Comparison of ENCODE assay signal across 26 cellular contexts in the genomic region with DNA sequence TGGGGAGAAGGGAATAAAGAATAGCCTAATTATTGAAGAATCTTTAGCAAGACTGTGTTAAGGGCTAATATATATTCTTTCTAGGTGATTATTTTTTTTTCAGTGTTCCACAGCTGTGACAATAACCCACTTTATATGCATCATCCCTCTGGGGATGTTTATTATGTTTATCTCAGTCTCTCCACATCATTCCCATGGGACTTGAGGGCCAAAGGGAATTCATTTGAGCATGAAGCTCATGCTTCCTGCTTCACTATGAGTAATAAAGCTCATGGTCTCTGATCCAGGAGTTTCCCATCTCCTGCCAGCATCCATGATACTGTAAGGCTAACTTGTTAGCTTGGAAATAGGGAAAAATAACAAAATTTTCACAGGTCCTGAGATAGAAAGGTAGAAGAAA.
DNase-seq lines count a peak whose midpoint lies in the region; ATAC-seq and TF ChIP-seq lines count a peak whose summit lies in the region.
"Had no signal": no experiment of that assay in that cellular context is flagged by ENCODE, and none has a peak within 500 bp of the region (broad histone marks: within the 10 kb centered on the region; RNA-seq: fewer than 3 reads in every experiment).

No MANE protein-coding gene starts in this region.

- H4K8ac ChIP-seq in mesenchymal stem cell (ENCODE audit: low read length), result no peak overlapping the region

- peak; percentile 4 for TF ChIP-seq CTCF in GM20000 (IDR thresholded peaks at IDR 0.05; ENCODE audit: extremely low read depth, missing control alignments)

- H3K9me3 ChIP-seq in BLaER1, result peaks cover 6% of the 10 kb centered on the region
- H3K9me3 ChIP-seq in mesenchymal stem cell (ENCODE audit: control insufficient read depth, low read length), result no peaks in the 10 kb centered on the region
- H3K9me3 ChIP-seq in effector memory CD4-positive, alpha-beta T cell (ENCODE audit: control insufficient read depth, low read length), result no peaks in the 10 kb centered on the region
- H3K9me3 ChIP-seq: A549, SJSA1 had no signal

- H3K14ac ChIP-seq in mesenchymal stem cell (ENCODE audit: low read length in 2 of 2), result no peak overlapping the region

- H3K79me1 ChIP-seq in mesenchymal stem cell (replicated peaks; ENCODE audit: low read length, poor library complexity, severe bottlenecking), result no peaks in the 10 kb centered on the region

- no peak overlapping the region for H3K18ac ChIP-seq in mesenchymal stem cell (ENCODE audit: low read depth in 1 of 2, low read length in 2 of 2)

- H2AFZ ChIP-seq in mesenchymal stem cell (ENCODE audit: low read depth, low read length), result no peak overlapping the region

- no peak overlapping the region for H2BK15ac ChIP-seq in mesenchymal stem cell (ENCODE audit: low read depth, poor library complexity, severe bottlenecking)

- H3K4me2 ChIP-seq in BLaER1 (peak overlapping the region; percentile 59), mesenchymal stem cell (ENCODE audit: low read length, poor library complexity, severe bottlenecking) (no peak overlapping the region)
- H3K4me2 ChIP-seq: A549 had no signal

- H4K91ac ChIP-seq in mesenchymal stem cell (ENCODE audit: low read length), result no peak overlapping the region

- no peak overlapping the region for H2AK5ac ChIP-seq in mesenchymal stem cell (ENCODE audit: low read length, severe bottlenecking)

- DNase-seq in GM20000 (ENCODE audit: low spot score) (no peak), NCI-H69 (lab: John Stamatoyannopoulos, UW) (peak; percentile 12), mesenchymal stem cell (peak; percentile 20)
- DNase-seq in effector memory CD4-positive, alpha-beta T cell, result no peak
- DNase-seq in stimulated activated CD4-positive, alpha-beta T cell treated with anti-CD3 and anti-CD28 coated beads, Interleukin-15, amount 100 ng/mL, for 24 hours, result no peak
- DNase-seq: CD8-positive, alpha-beta memory T cell; DMS 273 treated with DMSO at 0.1 percent for 48 hours; DND-41; H7; Kasumi-1; MM.1S; NCI-H1048; NCI-H1417; NCI-H1694; NCI-H2029 treated with DMSO at 0.1 percent for 48 hours; NCI-H2171; NCI-H226; NCI-H510A; NCI-H748 treated with DMSO at 0.1 percent for 48 hours; Right ventricle myocardium superior; RPMI8226 had no signal

- H3K27me3 ChIP-seq in BLaER1, result no peaks in the 10 kb centered on the region
- no peaks in the 10 kb centered on the region for H3K27me3 ChIP-seq in mesenchymal stem cell (ENCODE audit: control insufficient read depth in 1 of 2, insufficient read depth in 1 of 2, low read length in 2 of 2)
- no peaks in the 10 kb centered on the region for H3K27me3 ChIP-seq in effector memory CD4-positive, alpha-beta T cell (replicated peaks; ENCODE audit: control insufficient read depth, insufficient read depth, low read length, poor library complexity, severe bottlenecking)
- H3K27me3 ChIP-seq: SJSA1 had no signal

- H3K23ac ChIP-seq in mesenchymal stem cell (ENCODE audit: low read length in 2 of 2), result no peak overlapping the region

- H4K20me1 ChIP-seq in BLaER1, result no peaks in the 10 kb centered on the region

- no peak overlapping the region for H2BK12ac ChIP-seq in mesenchymal stem cell (ENCODE audit: low read length in 2 of 2)

- no peaks in the 10 kb centered on the region for H3K36me3 ChIP-seq in BLaER1
- H3K36me3 ChIP-seq in mesenchymal stem cell (ENCODE audit: control insufficient read depth in 1 of 2, insufficient read depth in 2 of 2, low read depth in 1 of 2, low read length in 2 of 2), result no peaks in the 10 kb centered on the region
- no peaks in the 10 kb centered on the region for H3K36me3 ChIP-seq in effector memory CD4-positive, alpha-beta T cell (ENCODE audit: control insufficient read depth, insufficient read depth, low read length)
- H3K36me3 ChIP-seq: SJSA1 had no signal

- ATAC-seq in HG02970 (IDR thresholded peaks at IDR 0.05; ENCODE audit: low FRiP score, unreplicated experiment), result no peak
- ATAC-seq: A549, K562 had no signal

- H3K27ac ChIP-seq in BLaER1 (no peak overlapping the region), mesenchymal stem cell (ENCODE audit: low read length, poor library complexity, severe bottlenecking) (no peak overlapping the region)
- no peak overlapping the region for H3K27ac ChIP-seq in effector memory CD4-positive, alpha-beta T cell (ENCODE audit: insufficient read depth, low read length, poor library complexity, severe bottlenecking)
- H3K27ac ChIP-seq: A549, SJSA1 had no signal

- H3K4me1 ChIP-seq in BLaER1, result peaks cover 26% of the 10 kb centered on the region
- no peaks in the 10 kb centered on the region for H3K4me1 ChIP-seq in mesenchymal stem cell (ENCODE audit: control insufficient read depth, insufficient read depth, low read depth, low read length)
- H3K4me1 ChIP-seq in effector memory CD4-positive, alpha-beta T cell (ENCODE audit: control insufficient read depth, insufficient read depth, low read length, poor library complexity, severe bottlenecking), result no peaks in the 10 kb centered on the region
- H3K4me1 ChIP-seq: A549, SJSA1 had no signal

- no peak overlapping the region for H3K4ac ChIP-seq in mesenchymal stem cell (ENCODE audit: low read depth in 1 of 2, low read length in 2 of 2)

- H2BK5ac ChIP-seq in mesenchymal stem cell (ENCODE audit: low read depth, low read length, poor library complexity, severe bottlenecking), result no peak overlapping the region

- no peak overlapping the region for H3K4me3 ChIP-seq in BLaER1
- H3K4me3 ChIP-seq in mesenchymal stem cell (ENCODE audit: insufficient read depth in 1 of 2, low read depth in 1 of 2, low read length in 2 of 2), result no peak overlapping the region
- H3K4me3 ChIP-seq in effector memory CD4-positive, alpha-beta T cell (ENCODE audit: insufficient read depth, low read depth, low read length, poor library complexity, severe bottlenecking), result no peak overlapping the region
- H3K4me3 ChIP-seq: A549, K562, SJSA1 had no signal

- H3K9ac ChIP-seq in BLaER1 (no peak overlapping the region), mesenchymal stem cell (ENCODE audit: low read length) (no peak overlapping the region)

- H2BK120ac ChIP-seq in mesenchymal stem cell (ENCODE audit: low read depth, low read length), result no peak overlapping the region

Comparison
In these comparisons a context has a peak if more than half of its experiments do, and no peak if none do; other contexts are left out.
1. DNase-seq: peak in NCI-H69 (single experiment) and mesenchymal stem cell (single experiment); none in GM20000 (single experiment), effector memory CD4-positive, alpha-beta T cell (0 of 3) and stimulated activated CD4-positive, alpha-beta T cell treated with anti-CD3 and anti-CD28 coated beads, Interleukin-15, amount 100 ng/mL, for 24 hours (single experiment).